ENCODE assay signal across 15 cellular contexts in genomic region chr17:5913641-5914040, GRCh38.
DNase-seq lines count a peak whose midpoint lies in the region; ATAC-seq, FAIRE-seq and TF ChIP-seq lines count a peak whose summit lies in the region.
"Had no signal": no experiment of that assay in that cellular context is flagged by ENCODE, and none has a peak within 500 bp of the region (broad histone marks: within the 10 kb centered on the region; RNA-seq: fewer than 3 reads in every experiment).

No MANE protein-coding gene starts in this region.

- TF ChIP-seq POLR2A in upper lobe of left lung (IDR thresholded peaks at IDR 0.05): no peak

- H3K27ac ChIP-seq in dorsolateral prefrontal cortex (peak overlapping the region in 55 of 59 donors; percentile 19 to 96 (median 85)), layer of hippocampus (ENCODE audit: low read depth, low read length) (peak overlapping the region; percentile 19), upper lobe of left lung (no peak overlapping the region)

- TF ChIP-seq CTCF in bronchial epithelial cell (IDR thresholded peaks at IDR 0.05; ENCODE audit: insufficient read depth, low read length, severe bottlenecking) (no peak), dorsolateral prefrontal cortex (IDR thresholded peaks at IDR 0.05 in 54 of 56, conservative IDR thresholded peaks at IDR 0.05 in 2 of 56; ENCODE audit: low read depth in 1 of 56, partially characterized antibody in 56 of 56) (no peak), upper lobe of left lung (IDR thresholded peaks at IDR 0.05) (no peak)

- no peaks in the 10 kb centered on the region for H3K4me1 ChIP-seq in upper lobe of left lung
- H3K4me1 ChIP-seq: BE2C had no signal

- DNase-seq in bronchial epithelial cell (ENCODE audit: low read depth) (no peak), dorsolateral prefrontal cortex (no peak), upper lobe of left lung (no peak), DMS 273 treated with DMSO at 0.1 percent for 48 hours (lab: John Stamatoyannopoulos, UW) (no peak)
- no peak for DNase-seq in stimulated activated CD4-positive, alpha-beta T cell treated with anti-CD3 and anti-CD28 coated beads, Interleukin-4, amount 100 ng/mL, for 24 hours
- DNase-seq: ACHN; BE2C; CD4-positive, CD25-positive, alpha-beta regulatory T cell; DND-41; EL; GOT3; H9 had no signal

- intact Hi-C loops in dorsolateral prefrontal cortex (cut with DNase I): loop anchor here in 1 of 2 donors (1.0 to 10.0 kb wide), 3 partner anchors 21 to 151 kb away; no protein-coding TSS in a partner anchor

- 87 to 100% methylated on average over 1 of the region's 1 CpG for WGBS in upper lobe of left lung, 2 donors

- no peak for TF ChIP-seq EP300 in upper lobe of left lung (IDR thresholded peaks at IDR 0.05)

- no peak overlapping the region for H3K4me3 ChIP-seq in bronchial epithelial cell (ENCODE audit: low read depth, low read length)
- H3K4me3 ChIP-seq in dorsolateral prefrontal cortex: no peak overlapping the region
- no peak overlapping the region for H3K4me3 ChIP-seq in upper lobe of left lung
- H3K4me3 ChIP-seq: GM12878 had no signal

- H3K36me3 ChIP-seq in bronchial epithelial cell (ENCODE audit: control insufficient read depth, insufficient read depth, low read length): no peaks in the 10 kb centered on the region
- no peaks in the 10 kb centered on the region for H3K36me3 ChIP-seq in upper lobe of left lung
- H3K36me3 ChIP-seq: BE2C had no signal

- peak; percentile 32 for FAIRE-seq in bronchial epithelial cell (lab: Jason Lieb, UNC)
- FAIRE-seq: A204.1, GM12878 had no signal

- ATAC-seq in upper lobe of left lung (ENCODE audit: low FRiP score in 2 of 2): no peak
- ATAC-seq: GM12878 had no signal

- no peaks in the 10 kb centered on the region for H3K9me3 ChIP-seq in upper lobe of left lung
- H3K9me3 ChIP-seq: BE2C had no signal

- H3K27me3 ChIP-seq in bronchial epithelial cell (ENCODE audit: control insufficient read depth, insufficient read depth, low read length) (no peaks in the 10 kb centered on the region), dorsolateral prefrontal cortex (peaks cover 0 to 5% (median 0%) of the 10 kb centered on the region in 45 donors), layer of hippocampus (ENCODE audit: control insufficient read depth, insufficient read depth, low read length) (no peaks in the 10 kb centered on the region), upper lobe of left lung (no peaks in the 10 kb centered on the region)
- H3K27me3 ChIP-seq: BE2C had no signal

Comparison
In these comparisons a context has a peak if more than half of its experiments do, and no peak if none do; other contexts are left out.
1. H3K27ac ChIP-seq: peak in dorsolateral prefrontal cortex (55 of 59) and layer of hippocampus (single experiment); none in upper lobe of left lung (0 of 4).